In genomic region chr4:37157403-37158167, GRCh38 we compare ENCODE assay signal across 22 cellular contexts.
DNase-seq lines count a peak whose midpoint lies in the region; ATAC-seq and TF ChIP-seq lines count a peak whose summit lies in the region.
"Had no signal": no experiment of that assay in that cellular context is flagged by ENCODE, and none has a peak within 500 bp of the region (broad histone marks: within the 10 kb centered on the region; RNA-seq: fewer than 3 reads in every experiment).

No MANE protein-coding gene starts in this region.

- no peaks in the 10 kb centered on the region for H3K36me3 ChIP-seq in neural progenitor cell
- H3K36me3 ChIP-seq in testis (ENCODE audit: low read depth, missing control alignments) = no peaks in the 10 kb centered on the region
- H3K36me3 ChIP-seq: HAP-1, SJCRH30 had no signal

- H3K27ac ChIP-seq in neural progenitor cell (no peak overlapping the region), testis (no peak overlapping the region)
- H3K27ac ChIP-seq: SJCRH30 had no signal

- intact Hi-C loops in testis (cut with DNase I; ENCODE audit: low total_unique reads) = no loop called here

- peaks cover 5% of the 10 kb centered on the region for H3K27me3 Mint-ChIP-seq in neural progenitor cell (ENCODE audit: insufficient read depth, low read depth)
- H3K27me3 Mint-ChIP-seq: brain had no signal

- H3K27me3 ChIP-seq in neural progenitor cell = no peaks in the 10 kb centered on the region
- no peaks in the 10 kb centered on the region for H3K27me3 ChIP-seq in testis
- H3K27me3 ChIP-seq: SJCRH30 had no signal

- TF ChIP-seq CTCF in GM13977 (IDR thresholded peaks at IDR 0.05; ENCODE audit: extremely low read depth, insufficient read depth, missing control alignments) (peak; percentile 15), neural progenitor cell (IDR thresholded peaks at IDR 0.05) (peak; percentile 21), testis (IDR thresholded peaks at IDR 0.05) (no peak)

- H3K4me3 ChIP-seq in neural progenitor cell (no peak overlapping the region), testis (no peak overlapping the region)
- H3K4me3 ChIP-seq: HAP-1, SJCRH30 had no signal

- H3K9me3 Mint-ChIP-seq in neural progenitor cell = no peaks in the 10 kb centered on the region
- H3K9me3 Mint-ChIP-seq: activated naive CD4-positive, alpha-beta T cell treated with anti-CD3 and anti-CD28 coated beads, Interleukin-2, amount 50 U/mL, for 72 hours; brain had no signal

- no peak overlapping the region for H3K9ac ChIP-seq in neural progenitor cell

- no peaks in the 10 kb centered on the region for H3K4me1 Mint-ChIP-seq in neural progenitor cell
- H3K4me1 Mint-ChIP-seq: brain had no signal

- no peak overlapping the region for H3K4me3 Mint-ChIP-seq in neural progenitor cell
- H3K4me3 Mint-ChIP-seq: activated T-cell treated with anti-CD3 and anti-CD28 coated beads, Interleukin-2, amount 50 U/mL, for 72 hours; brain had no signal

- H3F3A ChIP-seq in neural progenitor cell (ENCODE audit: low read depth) = no peaks in the 10 kb centered on the region

- H4K20me1 ChIP-seq in neural progenitor cell (ENCODE audit: low read depth) = no peaks in the 10 kb centered on the region

- no peak overlapping the region for H3K27ac Mint-ChIP-seq in neural progenitor cell
- H3K27ac Mint-ChIP-seq: activated naive CD4-positive, alpha-beta T cell treated with anti-CD3 and anti-CD28 coated beads, Interleukin-2, amount 50 U/mL, for 72 hours; activated T-cell treated with anti-CD3 and anti-CD28 coated beads, Interleukin-2, amount 50 U/mL, for 72 hours had no signal

- no peak for ATAC-seq in GM21786 (IDR thresholded peaks at IDR 0.05; ENCODE audit: unreplicated experiment)
- ATAC-seq: activated CD4-positive, CD25-positive, alpha-beta regulatory T cell treated with anti-CD3 and anti-CD28 coated beads, Interleukin-2, amount 50 U/mL, for 24 hours; activated T-cell treated with anti-CD3 and anti-CD28 coated beads, Interleukin-2, amount 50 U/mL, for 72 hours; left colon had no signal

- in situ Hi-C loops in GM13977 (cut with MboI; ENCODE audit: low pct_unique_long_range_greater_than_20kb, low sequenced_read_pairs, unreplicated experiment) = no loop called here

- no peak overlapping the region for H3K4me2 ChIP-seq in neural progenitor cell

- H3K9me3 ChIP-seq in neural progenitor cell (ENCODE audit: low read depth) = no peaks in the 10 kb centered on the region
- H3K9me3 ChIP-seq in testis = no peaks in the 10 kb centered on the region
- H3K9me3 ChIP-seq: Caco-2, HAP-1, SJCRH30 had no signal

- peak overlapping the region; percentile 0 for H2AFZ ChIP-seq in neural progenitor cell (replicated peaks)

- WGBS in testis, 2 donors = 80 to 84% methylated on average over 3 of the region's 3 CpGs

- DNase-seq in GM13977 (ENCODE audit: low spot score) (no peak), NCI-H1694 treated with DMSO at 0.1 percent for 48 hours (lab: John Stamatoyannopoulos, UW) (peak; percentile 88), astrocyte of the hippocampus (ENCODE audit: low read depth, low spot score) (peak; percentile 11), neural progenitor cell (ENCODE audit: low spot score) (no peak), testis (no peak)
- no peak for DNase-seq in activated CD4-positive, alpha-beta T cell treated with anti-CD3 and anti-CD28 coated beads, Interleukin-2, amount 50 U/mL, for 48 hours
- DNase-seq: activated CD8-positive, alpha-beta memory T cell treated with anti-CD3 and anti-CD28 coated beads for 24 hours; activated T-cell treated with anti-CD3 and anti-CD28 coated beads, Interleukin-2, amount 50 U/mL, for 72 hours; AML-193; foreskin fibroblast; GF-D8; left colon; midbrain; NCI-H526; SJCRH30; stimulated activated CD4-positive, alpha-beta T cell treated with anti-CD3 and anti-CD28 coated beads, Interleukin-12 subunit alpha, Interleukin-12 subunit beta, amount 100 ng/mL, for 4 hours had no signal

- H3K4me1 ChIP-seq in neural progenitor cell (no peaks in the 10 kb centered on the region), testis (no peaks in the 10 kb centered on the region)
- H3K4me1 ChIP-seq: HAP-1, SJCRH30 had no signal

- H3K36me3 Mint-ChIP-seq in neural progenitor cell = no peaks in the 10 kb centered on the region
- H3K36me3 Mint-ChIP-seq: activated naive CD4-positive, alpha-beta T cell treated with anti-CD3 and anti-CD28 coated beads, Interleukin-2, amount 50 U/mL, for 72 hours; brain had no signal

- no peak for TF ChIP-seq POLR2A in testis (IDR thresholded peaks at IDR 0.05)

- no peaks in the 10 kb centered on the region for H3K79me2 ChIP-seq in neural progenitor cell (ENCODE audit: low read depth)

Comparison
In these comparisons a context has a peak if more than half of its experiments do, and no peak if none do; other contexts are left out.
1. DNase-seq: peak in NCI-H1694 treated with DMSO at 0.1 percent for 48 hours (single experiment) and astrocyte of the hippocampus (single experiment); none in GM13977 (single experiment), neural progenitor cell (single experiment), testis (single experiment) and activated CD4-positive, alpha-beta T cell treated with anti-CD3 and anti-CD28 coated beads, Interleukin-2, amount 50 U/mL, for 48 hours (0 of 2).
2. CTCF ChIP-seq: peak in GM13977 (single experiment) and neural progenitor cell (single experiment); none in testis (0 of 3).